In genomic region chr19:48325265-48325910, GRCh38 we compare ENCODE assay signal across 8 cellular contexts.
A peak's percentile ranks its signal among the peaks of the same experiment; 100 is the strongest.
DNase-seq lines count a peak whose midpoint lies in the region; ATAC-seq and TF ChIP-seq lines count a peak whose summit lies in the region.

Gene EMP3 (plus strand): TSS chr19:48325552. CDS start chr19:48326845, 1,293 bp downstream.

- no peak for TF ChIP-seq CTCF in astrocyte of the cerebellum (IDR thresholded peaks at IDR 0.05; ENCODE audit: low read depth, low read length, missing control alignments)

- ATAC-seq in GM18498 (IDR thresholded peaks at IDR 0.05; ENCODE audit: unreplicated experiment): no peak

- DNase-seq in CD1c-positive myeloid dendritic cell (ENCODE audit: extremely low spot score) (peak; percentile 70), HUDEP-2 (lab: John Stamatoyannopoulos, UW; ENCODE audit: unreplicated experiment in 76 of 76) (peak in 73 of 76 experiments; percentile 48 to 93 (median 83)), T1000 (lab: John Stamatoyannopoulos, UW) (peak; percentile 62), astrocyte of the cerebellum (ENCODE audit: low read depth) (peak; percentile 71), smooth muscle cell of the brain vasculature (ENCODE audit: low read depth, low spot score) (peak; percentile 73), DMS79 treated with DMSO at 0.1 percent for 48 hours (lab: John Stamatoyannopoulos, UW) (no peak)

- H3K4me3 ChIP-seq in astrocyte of the cerebellum (ENCODE audit: low read depth, low read length) (peak within 1 kb of the TSS; percentile 58), iPS-11a (ENCODE audit: low read depth, low read length) (peak within 1 kb of the TSS; percentile 13)

- in situ Hi-C loops in astrocyte of the cerebellum (cut with HindIII; ENCODE audit: low sequenced_read_pairs): no loop called here
